In genomic region chr1:231493421-231494185, GRCh38 we compare ENCODE assay signal across 12 cellular contexts.
DNase-seq lines count a peak whose midpoint lies in the region; ATAC-seq, FAIRE-seq and TF ChIP-seq lines count a peak whose summit lies in the region.
"Had no signal": no experiment of that assay in that cellular context is flagged by ENCODE, and none has a peak within 500 bp of the region (broad histone marks: within the 10 kb centered on the region; RNA-seq: fewer than 3 reads in every experiment).

No MANE protein-coding gene starts in this region.

- TF ChIP-seq CTCF in GM12865 (IDR thresholded peaks at IDR 0.05; ENCODE audit: insufficient read depth, low read depth, low read length, missing control alignments), result no peak

- peak; percentile 28 for ATAC-seq in activated naive CD8-positive, alpha-beta T cell treated with anti-CD3 and anti-CD28 coated beads, Interleukin-2, amount 50 U/mL, for 24 hours
- ATAC-seq in GM21529 (IDR thresholded peaks at IDR 0.05; ENCODE audit: unreplicated experiment), result no peak
- ATAC-seq: activated T-cell treated with anti-CD3 and anti-CD28 coated beads, Interleukin-2, amount 50 U/mL, for 72 hours; lower lobe of right lung had no signal

- peaks cover 13% of the 10 kb centered on the region for H3K9me3 Mint-ChIP-seq in activated naive CD8-positive, alpha-beta T cell treated with anti-CD3 and anti-CD28 coated beads, Interleukin-2, amount 50 U/mL, for 24 hours

- peaks cover 19% of the 10 kb centered on the region for H3K27me3 Mint-ChIP-seq in activated naive CD8-positive, alpha-beta T cell treated with anti-CD3 and anti-CD28 coated beads, Interleukin-2, amount 50 U/mL, for 24 hours

- FAIRE-seq in HTR-8/SVneo (lab: Jason Lieb, UNC), result no peak

- peak; percentile 29 for DNase-seq in GM12865 (ENCODE audit: low read depth)
- peak; percentile 27 for DNase-seq in HTR-8/SVneo (ENCODE audit: insufficient read length, low spot score)
- no peak for DNase-seq in activated naive CD8-positive, alpha-beta T cell treated with anti-CD3 and anti-CD28 coated beads, Interleukin-2, amount 50 U/mL, for 24 hours
- peak; percentile 6 for DNase-seq in pons (ENCODE audit: low spot score)
- no peak for DNase-seq in cerebellar nuclear complex (lab: John Stamatoyannopoulos, UW)
- no peak for DNase-seq in epidermal melanocyte (ENCODE audit: insufficient read length, low spot score)
- DNase-seq: activated T-cell treated with anti-CD3 and anti-CD28 coated beads, Interleukin-2, amount 50 U/mL, for 72 hours; caudate nucleus; HCEC 1CT; lower lobe of right lung; NCI-H1417 treated with DMSO at 0.1 percent for 48 hours had no signal

- no peaks in the 10 kb centered on the region for H3K36me3 Mint-ChIP-seq in activated naive CD8-positive, alpha-beta T cell treated with anti-CD3 and anti-CD28 coated beads, Interleukin-2, amount 50 U/mL, for 24 hours (ENCODE audit: low read depth)

- H3K4me3 Mint-ChIP-seq in activated naive CD8-positive, alpha-beta T cell treated with anti-CD3 and anti-CD28 coated beads, Interleukin-2, amount 50 U/mL, for 24 hours, result peak overlapping the region; percentile 4

- H3K4me3 ChIP-seq in GM12865 (ENCODE audit: low read depth, low read length), result no peak overlapping the region
- H3K4me3 ChIP-seq: lower lobe of right lung had no signal

- H3K27ac Mint-ChIP-seq in activated naive CD8-positive, alpha-beta T cell treated with anti-CD3 and anti-CD28 coated beads, Interleukin-2, amount 50 U/mL, for 24 hours, result no peak overlapping the region
- H3K27ac Mint-ChIP-seq: activated T-cell treated with anti-CD3 and anti-CD28 coated beads, Interleukin-2, amount 50 U/mL, for 72 hours had no signal

- H3K4me1 Mint-ChIP-seq in activated naive CD8-positive, alpha-beta T cell treated with anti-CD3 and anti-CD28 coated beads, Interleukin-2, amount 50 U/mL, for 24 hours, result peaks cover 12% of the 10 kb centered on the region

Comparison
In these comparisons a context has a peak if more than half of its experiments do, and no peak if none do; other contexts are left out.
1. DNase-seq: peak in GM12865 (single experiment), HTR-8/SVneo (single experiment) and pons (single experiment); none in activated naive CD8-positive, alpha-beta T cell treated with anti-CD3 and anti-CD28 coated beads, Interleukin-2, amount 50 U/mL, for 24 hours (single experiment), cerebellar nuclear complex (0 of 2) and epidermal melanocyte (single experiment).